12 cellular contexts compared by ENCODE assay signal in genomic region chr5:33311893-33312292, GRCh38.
DNase-seq lines count a peak whose midpoint lies in the region; ATAC-seq, FAIRE-seq and TF ChIP-seq lines count a peak whose summit lies in the region.
"Had no signal": no experiment of that assay in that cellular context is flagged by ENCODE, and none has a peak within 500 bp of the region (broad histone marks: within the 10 kb centered on the region; RNA-seq: fewer than 3 reads in every experiment).

No MANE protein-coding gene starts in this region.

- peaks cover 15% of the 10 kb centered on the region for H3K9me3 ChIP-seq in A549
- H3K9me3 ChIP-seq: esophagus muscularis mucosa had no signal

- H3K27me3 Mint-ChIP-seq in activated T-helper 17 cell treated with anti-CD3 and anti-CD28 coated beads, Interleukin-2, amount 50 U/mL, for 72 hours, result no peaks in the 10 kb centered on the region

- H3K4me2 ChIP-seq in A549, result no peak overlapping the region

- no peak overlapping the region for H3K4me3 ChIP-seq in A549
- no peak overlapping the region for H3K4me3 ChIP-seq in foreskin fibroblast (ENCODE audit: low read depth in 1 of 2, low read length in 2 of 2)
- H3K4me3 ChIP-seq: esophagus muscularis mucosa had no signal

- H3K27ac ChIP-seq in A549, result peak overlapping the region; percentile 58 to 77; a peak in 2 of 6 replicates
- H3K27ac ChIP-seq: esophagus muscularis mucosa had no signal

- no peak for TF ChIP-seq EP300 in A549 (IDR thresholded peaks at IDR 0.05)

- FAIRE-seq in A549 (lab: Jason Lieb, UNC) (no peak), frontal cortex (lab: Jason Lieb, UNC) (no peak)

- ATAC-seq in A549, result peak in 1 of 2 experiments; percentile 33; a peak in 2 of 6 replicates
- peak; percentile 50 for ATAC-seq in HG02852 (IDR thresholded peaks at IDR 0.05; ENCODE audit: unreplicated experiment)
- peak; percentile 45 for ATAC-seq in activated T-helper 17 cell treated with anti-CD3 and anti-CD28 coated beads, Interleukin-2, amount 50 U/mL, for 72 hours (replicated peaks)
- ATAC-seq in HG03565 (IDR thresholded peaks at IDR 0.05; ENCODE audit: unreplicated experiment), result no peak
- ATAC-seq in HG02759 (IDR thresholded peaks at IDR 0.05; ENCODE audit: unreplicated experiment), result no peak
- ATAC-seq: stimulated activated naive CD8-positive, alpha-beta T cell treated with anti-CD3 and anti-CD28 coated beads, Interleukin-15, Interleukin-2, amounts not matched to agents 100 U/mL and 50 U/mL, for 24 hours had no signal

- no peak overlapping the region for H3K4me3 Mint-ChIP-seq in activated T-helper 17 cell treated with anti-CD3 and anti-CD28 coated beads, Interleukin-2, amount 50 U/mL, for 72 hours

- CTCF ChIA-PET in A549 (lab: Yijun Ruan, JAX), result interaction anchor here (1.2 to 6.5 kb wide), 3 partner anchors 12 to 41 kb away, joined by 3 to 54 read pairs (median 3); no protein-coding TSS in a partner anchor

- H3K27ac Mint-ChIP-seq in activated T-helper 17 cell treated with anti-CD3 and anti-CD28 coated beads, Interleukin-2, amount 50 U/mL, for 72 hours, result no peak overlapping the region

- H3K4me1 Mint-ChIP-seq in activated T-helper 17 cell treated with anti-CD3 and anti-CD28 coated beads, Interleukin-2, amount 50 U/mL, for 72 hours, result no peaks in the 10 kb centered on the region

- POLR2A ChIA-PET in A549 (lab: Yijun Ruan, JAX), result interaction anchor here (1.0 to 1.2 kb wide), 2 partner anchors 8 to 129 kb away, joined by 3 to 4 read pairs; partner anchors contain the start of gene TARS1

- no peaks in the 10 kb centered on the region for H3K36me3 Mint-ChIP-seq in activated T-helper 17 cell treated with anti-CD3 and anti-CD28 coated beads, Interleukin-2, amount 50 U/mL, for 72 hours (ENCODE audit: low read depth)

- no peak for TF ChIP-seq CTCF in A549 (IDR thresholded peaks at IDR 0.05)
- no peak for TF ChIP-seq CTCF in foreskin fibroblast (IDR thresholded peaks at IDR 0.05; ENCODE audit: low read depth, low read length)

- DNase-seq in A549 (ENCODE audit: low read depth in 1 of 2, low spot score in 1 of 2) (peak in 1 of 2 experiments; percentile 27), foreskin fibroblast (peak; percentile 96 to 97), frontal cortex (ENCODE audit: low spot score in 2 of 2) (no peak)
- no peak for DNase-seq in stimulated activated CD4-positive, alpha-beta T cell treated with anti-CD3 and anti-CD28 coated beads, Interleukin-12 subunit alpha, Interleukin-12 subunit beta, amount 100 ng/mL, for 4 hours
- DNase-seq: activated CD8-positive, alpha-beta memory T cell treated with anti-CD3 and anti-CD28 coated beads, Interleukin-2, amount 50 U/mL, for 48 hours; aorta; stimulated activated naive CD8-positive, alpha-beta T cell treated with anti-CD3 and anti-CD28 coated beads, Interleukin-15, Interleukin-2, amounts not matched to agents 100 U/mL and 50 U/mL, for 24 hours had no signal

- H3K4me1 ChIP-seq in A549, result peaks cover 23% of the 10 kb centered on the region

- H3K9me3 Mint-ChIP-seq in activated T-helper 17 cell treated with anti-CD3 and anti-CD28 coated beads, Interleukin-2, amount 50 U/mL, for 72 hours, result no peaks in the 10 kb centered on the region

- TF ChIP-seq RAD21 in A549 (conservative IDR thresholded peaks at IDR 0.05 in 1 of 2, IDR thresholded peaks at IDR 0.05 in 1 of 2), result no peak

- TF ChIP-seq POLR2A in A549 (IDR thresholded peaks at IDR 0.05; ENCODE audit: low read length), result no peak

TF ChIP-seq in A549, 52 proteins besides CTCF, POLR2A, EP300 and RAD21:
- TF ChIP-seq MAFK (IDR thresholded peaks at IDR 0.05; ENCODE audit: partially characterized antibody), result no peak
- no peak for TF ChIP-seq FOSL2 (IDR thresholded peaks at IDR 0.05)
- TF ChIP-seq FOSL2 (CRISPR knock-in tag; IDR thresholded peaks at IDR 0.05), result 0 out of 2 replicates have a peak, but pooled peaks have one; percentile 16
TF ChIP-seq in A549: peak in this region for 1.

Comparison
In these comparisons a context has a peak if more than half of its experiments do, and no peak if none do; other contexts are left out.
1. ATAC-seq: peak in HG02852 (single experiment) and activated T-helper 17 cell treated with anti-CD3 and anti-CD28 coated beads, Interleukin-2, amount 50 U/mL, for 72 hours (single experiment); none in HG03565 (single experiment) and HG02759 (single experiment).
2. DNase-seq: peak in foreskin fibroblast (2 of 2); none in frontal cortex (0 of 2) and stimulated activated CD4-positive, alpha-beta T cell treated with anti-CD3 and anti-CD28 coated beads, Interleukin-12 subunit alpha, Interleukin-12 subunit beta, amount 100 ng/mL, for 4 hours (single experiment).